ENCODE assay signal across 13 cellular contexts in genomic region chr4:149823770-149824221, GRCh38. TPM values are rescaled to one million over a fixed set of nuclear protein-coding genes. Genes with fewer than 3 reads are reported as not detected.
A peak's percentile ranks its signal among the peaks of the same experiment; 100 is the strongest.
DNase-seq lines count a peak whose midpoint lies in the region; ATAC-seq, FAIRE-seq and TF ChIP-seq lines count a peak whose summit lies in the region.
"Had no signal": no experiment of that assay in that cellular context is flagged by ENCODE, and none has a peak within 500 bp of the region (broad histone marks: within the 10 kb centered on the region; RNA-seq: fewer than 3 reads in every experiment).

No MANE protein-coding gene starts in this region.

- TF ChIP-seq CTCF in A549 (IDR thresholded peaks at IDR 0.05): no peak
- TF ChIP-seq CTCF in HFF-Myc (IDR thresholded peaks at IDR 0.05; ENCODE audit: low read depth, low read length, missing control alignments): no peak
- no peak for TF ChIP-seq CTCF in D721Med (IDR thresholded peaks at IDR 0.05; ENCODE audit: insufficient read depth, missing control alignments)

- CTCF ChIA-PET in A549 (lab: Yijun Ruan, JAX): no interaction called here

- TF ChIP-seq RAD21 in A549 (conservative IDR thresholded peaks at IDR 0.05 in 1 of 2, IDR thresholded peaks at IDR 0.05 in 1 of 2): no peak

- H3K4me1 ChIP-seq in A549 (no peaks in the 10 kb centered on the region), adipocyte (ENCODE audit: control insufficient read depth, insufficient read depth, low read length) (peaks cover 11% of the 10 kb centered on the region)
- H3K4me1 ChIP-seq: body of pancreas had no signal

- FAIRE-seq in A549 (lab: Jason Lieb, UNC): no peak
- no peak for FAIRE-seq in D721Med (lab: Jason Lieb, UNC)

- WGBS in A549 (ENCODE audit: missing lambda C conversion rate): 6% methylated on average over 4 of the region's 4 CpGs

- no peaks in the 10 kb centered on the region for H3K9me3 ChIP-seq in A549
- no peaks in the 10 kb centered on the region for H3K9me3 ChIP-seq in adipocyte (ENCODE audit: control insufficient read depth, low read length)
- H3K9me3 ChIP-seq: body of pancreas had no signal

- no peaks in the 10 kb centered on the region for H3K36me3 ChIP-seq in adipocyte (ENCODE audit: control insufficient read depth, insufficient read depth, low read length, severe bottlenecking)

- TF ChIP-seq POLR2A in A549 (IDR thresholded peaks at IDR 0.05; ENCODE audit: low read length): no peak

- TF ChIP-seq EP300 in A549 (IDR thresholded peaks at IDR 0.05): no peak

- POLR2A ChIA-PET in A549 (lab: Yijun Ruan, JAX): no interaction called here

- peak overlapping the region in 1 of 2 experiments; percentile 62; a peak in 1 of 6 replicates for H3K27ac ChIP-seq in A549
- H3K27ac ChIP-seq: body of pancreas, C4-2B had no signal

- no peaks in the 10 kb centered on the region for H3K27me3 ChIP-seq in adipocyte (replicated peaks; ENCODE audit: control insufficient read depth, insufficient read depth, low read length)
- H3K27me3 ChIP-seq: body of pancreas had no signal

- DNase-seq in A549 (ENCODE audit: low read depth in 1 of 2, low spot score in 1 of 2) (peak; percentile 19 to 25), HFF-Myc (ENCODE audit: extremely low read depth, low read depth) (peak; percentile 78), adipocyte (ENCODE audit: low read depth) (peak; percentile 77), glomerular endothelial cell (ENCODE audit: extremely low read depth, low read depth, low spot score) (peak; percentile 50), D721Med (ENCODE audit: insufficient read length, low spot score) (no peak)
- DNase-seq: body of pancreas; natural killer cell; NCI-H187; stimulated activated CD4-positive, alpha-beta T cell treated with anti-CD3 and anti-CD28 coated beads, Interleukin-1b, Interleukin-23, amount 100 ng/mL, for 48 hours had no signal

- H3K4me3 ChIP-seq in A549: no peak overlapping the region
- no peak overlapping the region for H3K4me3 ChIP-seq in HFF-Myc (replicated peaks; ENCODE audit: low read depth, low read length)
- peak overlapping the region; percentile 58 for H3K4me3 ChIP-seq in adipocyte (ENCODE audit: low read length)
- H3K4me3 ChIP-seq: body of pancreas had no signal

- ATAC-seq in A549 (peak in 1 of 2 experiments; percentile 49; a peak in 2 of 6 replicates), HG03095 (IDR thresholded peaks at IDR 0.05; ENCODE audit: unreplicated experiment) (no peak), GM21576 (IDR thresholded peaks at IDR 0.05; ENCODE audit: unreplicated experiment) (no peak), HG03108 (IDR thresholded peaks at IDR 0.05; ENCODE audit: unreplicated experiment) (no peak)
- ATAC-seq: body of pancreas, natural killer cell had no signal

- H3K4me2 ChIP-seq in A549: peak overlapping the region; percentile 39

- H3K9ac ChIP-seq in adipocyte (ENCODE audit: low read length): peak overlapping the region; percentile 16

TF ChIP-seq in A549, 52 proteins besides CTCF, POLR2A, EP300 and RAD21:
- 0 out of 4 replicates have a peak, but pooled peaks of 1 of the 2 experiments have one; percentile 6 for TF ChIP-seq CEBPB (IDR thresholded peaks at IDR 0.05)
- no peak for TF ChIP-seq TFCP2L1 (CRISPR knock-in tag; IDR thresholded peaks at IDR 0.05)
- TF ChIP-seq REST (IDR thresholded peaks at IDR 0.05): no peak
- no peak for TF ChIP-seq ZC3H11A (IDR thresholded peaks at IDR 0.05)
- no peak for TF ChIP-seq ESRRA (IDR thresholded peaks at IDR 0.05; ENCODE audit: borderline replicate concordance, low read length)
- TF ChIP-seq FOSL2 (IDR thresholded peaks at IDR 0.05): peak; percentile 54; the same call in 1 of the 2 replicates
- TF ChIP-seq FOSL2 (CRISPR knock-in tag; IDR thresholded peaks at IDR 0.05): peak; percentile 69; the same call in 1 of the 2 replicates
- peak; percentile 29; the same call in 1 of the 2 replicates for TF ChIP-seq JUNB (IDR thresholded peaks at IDR 0.05)

RNA-seq across cellular contexts. Expression of gene IQCM, which starts 8.2 kb away (rescaled TPM):
- polyA plus RNA-seq in A549 (2011; rRNA removed) (0.05 TPM in 1 of 2 replicates, not detected in the other), A549 (2017; fragmentation: RNase III; extraction: RNeasy Plus Mini Kit Qiagen cat#74134 plus additional on column Dnase treatment) (not detected in 3 replicates)
- not detected in 2 replicates for polyA plus RNA-seq in A549 (2012; cell fraction: cytosol; rRNA removed)
- not detected in 2 replicates for polyA plus RNA-seq in A549 (2012; cell fraction: nucleus; rRNA removed)
- polyA minus RNA-seq in A549 (2011; rRNA and poly(A)+ RNA removed): not detected in 2 replicates
- total RNA-seq in glomerular endothelial cell: not detected in 2 replicates
- total RNA-seq: body of pancreas, natural killer cell had no signal
